ENCODE assay signal across 1 cellular context in the genomic region with DNA sequence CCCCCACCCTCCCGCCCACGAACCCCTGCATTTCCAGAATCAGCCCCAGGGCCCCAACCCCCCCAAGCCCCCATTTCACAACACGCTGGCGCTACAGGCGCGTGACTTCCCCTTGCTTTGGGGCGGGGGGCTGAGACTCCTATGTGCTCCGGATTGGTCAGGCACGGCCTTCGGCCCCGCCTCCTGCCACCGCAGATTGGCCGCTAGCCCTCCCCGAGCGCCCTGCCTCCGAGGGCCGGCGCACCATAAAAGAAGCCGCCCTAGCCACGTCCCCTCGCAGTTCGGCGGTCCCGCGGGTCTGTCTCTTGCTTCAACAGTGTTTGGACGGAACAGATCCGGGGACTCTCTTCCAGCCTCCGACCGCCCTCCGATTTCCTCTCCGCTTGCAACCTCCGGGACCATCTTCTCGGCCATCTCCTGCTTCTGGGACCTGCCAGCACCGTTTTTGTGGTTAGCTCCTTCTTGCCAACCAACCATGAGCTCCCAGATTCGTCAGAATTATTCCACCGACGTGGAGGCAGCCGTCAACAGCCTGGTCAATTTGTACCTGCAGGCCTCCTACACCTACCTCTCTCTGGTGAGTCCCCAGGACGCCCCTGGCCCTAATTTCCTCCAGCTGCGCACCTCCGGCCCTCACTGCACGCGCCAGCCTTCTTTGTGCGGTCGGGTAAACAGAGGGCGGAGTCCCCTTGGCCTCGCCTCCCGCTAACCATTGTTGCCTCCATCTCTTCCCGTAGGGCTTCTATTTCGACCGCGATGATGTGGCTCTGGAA.
TF ChIP-seq lines count a peak whose summit lies in the region.

A gene (plus strand): TSS at position 277 of the 773 bp plus-strand sequence. CDS start 199 bp downstream, at position 476.

TF ChIP-seq in SK-N-SH, 30 proteins besides CTCF, POLR2A, EP300 and RAD21 (continued from another document):
- TF ChIP-seq, protein P1, sequence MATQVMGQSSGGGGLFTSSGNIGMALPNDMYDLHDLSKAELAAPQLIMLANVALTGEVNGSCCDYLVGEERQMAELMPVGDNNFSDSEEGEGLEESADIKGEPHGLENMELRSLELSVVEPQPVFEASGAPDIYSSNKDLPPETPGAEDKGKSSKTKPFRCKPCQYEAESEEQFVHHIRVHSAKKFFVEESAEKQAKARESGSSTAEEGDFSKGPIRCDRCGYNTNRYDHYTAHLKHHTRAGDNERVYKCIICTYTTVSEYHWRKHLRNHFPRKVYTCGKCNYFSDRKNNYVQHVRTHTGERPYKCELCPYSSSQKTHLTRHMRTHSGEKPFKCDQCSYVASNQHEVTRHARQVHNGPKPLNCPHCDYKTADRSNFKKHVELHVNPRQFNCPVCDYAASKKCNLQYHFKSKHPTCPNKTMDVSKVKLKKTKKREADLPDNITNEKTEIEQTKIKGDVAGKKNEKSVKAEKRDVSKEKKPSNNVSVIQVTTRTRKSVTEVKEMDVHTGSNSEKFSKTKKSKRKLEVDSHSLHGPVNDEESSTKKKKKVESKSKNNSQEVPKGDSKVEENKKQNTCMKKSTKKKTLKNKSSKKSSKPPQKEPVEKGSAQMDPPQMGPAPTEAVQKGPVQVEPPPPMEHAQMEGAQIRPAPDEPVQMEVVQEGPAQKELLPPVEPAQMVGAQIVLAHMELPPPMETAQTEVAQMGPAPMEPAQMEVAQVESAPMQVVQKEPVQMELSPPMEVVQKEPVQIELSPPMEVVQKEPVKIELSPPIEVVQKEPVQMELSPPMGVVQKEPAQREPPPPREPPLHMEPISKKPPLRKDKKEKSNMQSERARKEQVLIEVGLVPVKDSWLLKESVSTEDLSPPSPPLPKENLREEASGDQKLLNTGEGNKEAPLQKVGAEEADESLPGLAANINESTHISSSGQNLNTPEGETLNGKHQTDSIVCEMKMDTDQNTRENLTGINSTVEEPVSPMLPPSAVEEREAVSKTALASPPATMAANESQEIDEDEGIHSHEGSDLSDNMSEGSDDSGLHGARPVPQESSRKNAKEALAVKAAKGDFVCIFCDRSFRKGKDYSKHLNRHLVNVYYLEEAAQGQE (IDR thresholded peaks at IDR 0.05; ENCODE audit: low read depth, low read length): peak; percentile 48; the same call in 1 of the 2 replicates
- TF ChIP-seq, protein P2, sequence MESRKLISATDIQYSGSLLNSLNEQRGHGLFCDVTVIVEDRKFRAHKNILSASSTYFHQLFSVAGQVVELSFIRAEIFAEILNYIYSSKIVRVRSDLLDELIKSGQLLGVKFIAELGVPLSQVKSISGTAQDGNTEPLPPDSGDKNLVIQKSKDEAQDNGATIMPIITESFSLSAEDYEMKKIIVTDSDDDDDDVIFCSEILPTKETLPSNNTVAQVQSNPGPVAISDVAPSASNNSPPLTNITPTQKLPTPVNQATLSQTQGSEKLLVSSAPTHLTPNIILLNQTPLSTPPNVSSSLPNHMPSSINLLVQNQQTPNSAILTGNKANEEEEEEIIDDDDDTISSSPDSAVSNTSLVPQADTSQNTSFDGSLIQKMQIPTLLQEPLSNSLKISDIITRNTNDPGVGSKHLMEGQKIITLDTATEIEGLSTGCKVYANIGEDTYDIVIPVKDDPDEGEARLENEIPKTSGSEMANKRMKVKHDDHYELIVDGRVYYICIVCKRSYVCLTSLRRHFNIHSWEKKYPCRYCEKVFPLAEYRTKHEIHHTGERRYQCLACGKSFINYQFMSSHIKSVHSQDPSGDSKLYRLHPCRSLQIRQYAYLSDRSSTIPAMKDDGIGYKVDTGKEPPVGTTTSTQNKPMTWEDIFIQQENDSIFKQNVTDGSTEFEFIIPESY (IDR thresholded peaks at IDR 0.05; ENCODE audit: borderline replicate concordance, low read depth): no peak
- TF ChIP-seq JUND (IDR thresholded peaks at IDR 0.05) (no peak), RXRA (IDR thresholded peaks at IDR 0.05; ENCODE audit: borderline replicate concordance, low read depth) (no peak), YY1 (IDR thresholded peaks at IDR 0.05; ENCODE audit: low read depth) (0 out of 2 replicates have a peak, but pooled peaks have one; percentile 48), NRF1 (IDR thresholded peaks at IDR 0.05; ENCODE audit: low read depth, low read length) (peak; percentile 32; the same call in 1 of the 2 replicates), MXI1 (IDR thresholded peaks at IDR 0.05; ENCODE audit: low read depth, low read length) (no peak; the same call in 1 of the 2 replicates), RCOR1 (IDR thresholded peaks at IDR 0.05; ENCODE audit: low read length) (no peak), ELF1 (IDR thresholded peaks at IDR 0.05) (no peak), SMC3 (IDR thresholded peaks at IDR 0.05; ENCODE audit: low read depth, low read length) (no peak), FOXM1 (IDR thresholded peaks at IDR 0.05; ENCODE audit: low read depth) (no peak), RFX5 (IDR thresholded peaks at IDR 0.05; ENCODE audit: low read length) (0 out of 2 replicates have a peak, but pooled peaks have one; percentile 41), SIN3A (IDR thresholded peaks at IDR 0.05; ENCODE audit: borderline replicate concordance, low read depth, low read length) (peak; percentile 71; the same call in 1 of the 2 replicates), FOSL2 (IDR thresholded peaks at IDR 0.05; ENCODE audit: borderline replicate concordance, low read depth) (no peak), NFIC (IDR thresholded peaks at IDR 0.05; ENCODE audit: borderline replicate concordance) (no peak), TAF1 (IDR thresholded peaks at IDR 0.05; ENCODE audit: borderline replicate concordance, low read depth, low read length) (peak; percentile 94)
- TF ChIP-seq, protein P3, sequence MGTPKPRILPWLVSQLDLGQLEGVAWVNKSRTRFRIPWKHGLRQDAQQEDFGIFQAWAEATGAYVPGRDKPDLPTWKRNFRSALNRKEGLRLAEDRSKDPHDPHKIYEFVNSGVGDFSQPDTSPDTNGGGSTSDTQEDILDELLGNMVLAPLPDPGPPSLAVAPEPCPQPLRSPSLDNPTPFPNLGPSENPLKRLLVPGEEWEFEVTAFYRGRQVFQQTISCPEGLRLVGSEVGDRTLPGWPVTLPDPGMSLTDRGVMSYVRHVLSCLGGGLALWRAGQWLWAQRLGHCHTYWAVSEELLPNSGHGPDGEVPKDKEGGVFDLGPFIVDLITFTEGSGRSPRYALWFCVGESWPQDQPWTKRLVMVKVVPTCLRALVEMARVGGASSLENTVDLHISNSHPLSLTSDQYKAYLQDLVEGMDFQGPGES (IDR thresholded peaks at IDR 0.05; ENCODE audit: low read depth, low read length): peak; percentile 37; the same call in 1 of the 2 replicates
- TF ChIP-seq, protein P4, sequence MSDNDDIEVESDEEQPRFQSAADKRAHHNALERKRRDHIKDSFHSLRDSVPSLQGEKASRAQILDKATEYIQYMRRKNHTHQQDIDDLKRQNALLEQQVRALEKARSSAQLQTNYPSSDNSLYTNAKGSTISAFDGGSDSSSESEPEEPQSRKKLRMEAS (IDR thresholded peaks at IDR 0.05; ENCODE audit: low read depth): peak; percentile 63
